ENCODE assay signal across 8 cellular contexts in the genomic region with DNA sequence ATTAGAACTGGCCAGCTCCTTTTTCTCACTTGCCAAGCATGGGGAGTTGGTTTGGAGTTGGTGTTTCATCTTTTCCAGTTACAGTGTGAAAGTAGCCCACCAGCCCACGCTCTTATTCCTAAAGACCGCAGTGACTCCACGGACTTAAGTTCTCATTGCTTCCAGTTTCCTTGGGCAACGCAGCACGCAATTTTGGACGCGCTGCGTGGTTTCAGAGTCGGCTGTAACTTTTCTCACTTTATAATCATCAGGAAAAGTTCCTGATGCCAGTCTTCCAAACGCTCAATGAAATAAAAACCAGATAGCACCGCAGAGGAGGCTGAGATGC. TPM values are rescaled to one million over a fixed set of nuclear protein-coding genes. Genes with fewer than 3 reads are reported as not detected.
DNase-seq lines count a peak whose midpoint lies in the region; ATAC-seq and TF ChIP-seq lines count a peak whose summit lies in the region.

No MANE protein-coding gene starts in this region.

- H3K9me3 ChIP-seq in cardiac muscle cell (ENCODE audit: low read depth): no peaks in the 10 kb centered on the region

- H3K4me1 ChIP-seq in cardiac muscle cell (ENCODE audit: low read depth): no peaks in the 10 kb centered on the region

- peak overlapping the region; percentile 96 to 100 for H3K4me3 Mint-ChIP-seq in activated T-cell treated with anti-CD3 and anti-CD28 coated beads, Interleukin-2, amount 50 U/mL, for 72 hours

- ATAC-seq in HG03378 (IDR thresholded peaks at IDR 0.05; ENCODE audit: unreplicated experiment) (peak; percentile 10), sciatic nerve (peak; percentile 16), HG02678 (IDR thresholded peaks at IDR 0.05; ENCODE audit: unreplicated experiment) (no peak), GM21576 (IDR thresholded peaks at IDR 0.05; ENCODE audit: unreplicated experiment) (no peak)
- peak; percentile 1 to 8 for ATAC-seq in activated T-cell treated with anti-CD3 and anti-CD28 coated beads, Interleukin-2, amount 50 U/mL, for 72 hours (replicated peaks in 1 of 2)

- H3K4me1 Mint-ChIP-seq in activated T-cell treated with anti-CD3 and anti-CD28 coated beads, Interleukin-2, amount 50 U/mL, for 72 hours (ENCODE audit: low read depth): peaks cover 35% of the 10 kb centered on the region

- peaks cover 4% of the 10 kb centered on the region for H3K36me3 ChIP-seq in cardiac muscle cell

- H3K4me3 ChIP-seq in cardiac muscle cell: peak overlapping the region; percentile 70

- H3K9me3 Mint-ChIP-seq in activated T-cell treated with anti-CD3 and anti-CD28 coated beads, Interleukin-2, amount 50 U/mL, for 72 hours: no peaks in the 10 kb centered on the region

- peak overlapping the region; percentile 85 for H3K27ac ChIP-seq in cardiac muscle cell

- peak overlapping the region; percentile 97 for H3K27ac Mint-ChIP-seq in activated T-cell treated with anti-CD3 and anti-CD28 coated beads, Interleukin-2, amount 50 U/mL, for 72 hours

- peaks cover 3% of the 10 kb centered on the region for H3K27me3 ChIP-seq in cardiac muscle cell

- TF ChIP-seq CTCF in cardiac muscle cell (IDR thresholded peaks at IDR 0.05; ENCODE audit: low read depth, low read length): no peak

- peak; percentile 68 for DNase-seq in activated effector memory CD4-positive, alpha-beta T cell treated with anti-CD3 and anti-CD28 coated beads, Interleukin-2, amount 50 U/mL, for 16 hours
- DNase-seq in activated effector memory CD4-positive, alpha-beta T cell treated with Interleukin-2 at 50 U/mL for 16 hours: no peak
- DNase-seq in activated T-cell treated with anti-CD3 and anti-CD28 coated beads, Interleukin-2, amount 50 U/mL, for 72 hours: peak; percentile 20 to 35
- DNase-seq in cardiac muscle cell (ENCODE audit: low read depth in 1 of 2, low spot score in 1 of 2) (peak in 1 of 2 donors; percentile 62), sciatic nerve (ENCODE audit: low spot score) (no peak)

- H3K27me3 Mint-ChIP-seq in activated T-cell treated with anti-CD3 and anti-CD28 coated beads, Interleukin-2, amount 50 U/mL, for 72 hours (ENCODE audit: low read depth): no peaks in the 10 kb centered on the region

- intact Hi-C loops in sciatic nerve (cut with DNase I): no loop called here

- H3K36me3 Mint-ChIP-seq in activated T-cell treated with anti-CD3 and anti-CD28 coated beads, Interleukin-2, amount 50 U/mL, for 72 hours (ENCODE audit: insufficient read depth in 2 of 2): peaks cover 2 to 8% of the 10 kb centered on the region in 2 donors

RNA-seq across cellular contexts. Expression of gene PEX7, which starts 0.4 kb away (rescaled TPM):
- 1 to 10 TPM; 3.8 to 4.9 TPM for total RNA-seq in activated T-cell treated with anti-CD3 and anti-CD28 coated beads, Interleukin-2, amount 50 U/mL, for 72 hours
- total RNA-seq in cardiac muscle cell: 13.4 and 13.7 TPM in 2 replicates
- polyA plus RNA-seq in cardiac muscle cell: 15.7 and 20.0 TPM in 2 replicates
- 5.6 TPM for total RNA-seq in sciatic nerve

RNA-seq across cellular contexts. Expression of gene MAP3K5, which starts 29.7 kb away (rescaled TPM):
- total RNA-seq in activated T-cell treated with anti-CD3 and anti-CD28 coated beads, Interleukin-2, amount 50 U/mL, for 72 hours: 10 to 100 TPM; 12.8 to 18.5 TPM
- 1.4 and 3.0 TPM in 2 replicates for total RNA-seq in cardiac muscle cell
- 2.8 and 3.3 TPM in 2 replicates for polyA plus RNA-seq in cardiac muscle cell
- 18.9 TPM for total RNA-seq in sciatic nerve

Comparison
In these comparisons a context has a peak if more than half of its experiments do, and no peak if none do; other contexts are left out.
1. DNase-seq: peak in activated effector memory CD4-positive, alpha-beta T cell treated with anti-CD3 and anti-CD28 coated beads, Interleukin-2, amount 50 U/mL, for 16 hours (single experiment) and activated T-cell treated with anti-CD3 and anti-CD28 coated beads, Interleukin-2, amount 50 U/mL, for 72 hours (2 of 2); none in activated effector memory CD4-positive, alpha-beta T cell treated with Interleukin-2 at 50 U/mL for 16 hours (single experiment) and sciatic nerve (single experiment).
2. ATAC-seq: peak in HG03378 (single experiment), activated T-cell treated with anti-CD3 and anti-CD28 coated beads, Interleukin-2, amount 50 U/mL, for 72 hours (2 of 2) and sciatic nerve (single experiment); none in HG02678 (single experiment) and GM21576 (single experiment).